ENCODE assay signal across 8 cellular contexts in genomic region chr2:232385058-232385457, GRCh38. TPM values are rescaled to one million over a fixed set of nuclear protein-coding genes. Genes with fewer than 3 reads are reported as not detected.
"Had no signal": no experiment of that assay in that cellular context is flagged by ENCODE, and none has a peak within 500 bp of the region (broad histone marks: within the 10 kb centered on the region; RNA-seq: fewer than 3 reads in every experiment).

No MANE protein-coding gene starts in this region.

RNA-seq across cellular contexts. Expression of gene ALPP, which starts 6.5 kb away (rescaled TPM):
- total RNA-seq: activated CD4-positive, alpha-beta memory T cell treated with anti-CD3 and anti-CD28 coated beads, Interleukin-2, amount 10 ng/mL, durations not matched to agents 7 days and 5 days; activated CD8-positive, alpha-beta memory T cell treated with anti-CD3 and anti-CD28 coated beads, Interleukin-2, amount 10 ng/mL, durations not matched to agents 7 days and 5 days; cardiac muscle cell; LHCN-M2; NCI-H460; Right ventricle myocardium superior; T-helper 1 cell treated with Interleukin-12 subunit alpha and Interleukin-12 subunit beta and Interleukin-4 antibody, amounts not matched to agents 30 ng/mL and 1 ng/mL, for 36 hours; T-helper 2 cell treated with Interferon-gamma antibody and Interleukin-4, amounts not matched to agents 100 ng/mL and 5 ng/mL, for 36 hours had no signal
- polyA plus RNA-seq: cardiac muscle cell had no signal

RNA-seq across cellular contexts. Expression of gene ALPG, which starts 21.6 kb away (rescaled TPM):
- total RNA-seq: activated CD4-positive, alpha-beta memory T cell treated with anti-CD3 and anti-CD28 coated beads, Interleukin-2, amount 10 ng/mL, durations not matched to agents 7 days and 5 days; activated CD8-positive, alpha-beta memory T cell treated with anti-CD3 and anti-CD28 coated beads, Interleukin-2, amount 10 ng/mL, durations not matched to agents 7 days and 5 days; cardiac muscle cell; LHCN-M2; NCI-H460; Right ventricle myocardium superior; T-helper 1 cell treated with Interleukin-12 subunit alpha and Interleukin-12 subunit beta and Interleukin-4 antibody, amounts not matched to agents 30 ng/mL and 1 ng/mL, for 36 hours; T-helper 2 cell treated with Interferon-gamma antibody and Interleukin-4, amounts not matched to agents 100 ng/mL and 5 ng/mL, for 36 hours had no signal
- polyA plus RNA-seq: cardiac muscle cell had no signal
